In genomic region chr11:66956689-66957290, GRCh38 we compare ENCODE assay signal across 10 cellular contexts. TPM values are rescaled to one million over a fixed set of nuclear protein-coding genes. Genes with fewer than 3 reads are reported as not detected.
DNase-seq lines count a peak whose midpoint lies in the region; ATAC-seq and TF ChIP-seq lines count a peak whose summit lies in the region.
"Had no signal": no experiment of that assay in that cellular context is flagged by ENCODE, and none has a peak within 500 bp of the region (broad histone marks: within the 10 kb centered on the region; RNA-seq: fewer than 3 reads in every experiment).

No MANE protein-coding gene starts in this region.

- intact Hi-C loops in activated naive CD4-positive, alpha-beta T cell treated with anti-CD3 and anti-CD28 coated beads for 36 hours (cut with micrococcal nuclease), result loop anchor here (5.0 to 10.0 kb wide), 4 partner anchors 99 to 412 kb away; partner anchors contain the start of genes ACTN3, LRFN4, RBM14 and ZDHHC24
- intact Hi-C loops in testis (cut with DNase I; ENCODE audit: low total_unique reads) (no loop called here), left colon (cut with DNase I, micrococcal nuclease) (no loop called here)

- DNase-seq in activated naive CD4-positive, alpha-beta T cell treated with anti-CD3 and anti-CD28 coated beads for 36 hours, result no peak
- no peak for DNase-seq in activated naive CD4-positive, alpha-beta T cell treated with Interleukin-2 at 50 U/mL for 16 hours
- no peak for DNase-seq in activated naive CD8-positive, alpha-beta T cell treated with anti-CD3 and anti-CD28 coated beads for 36 hours
- DNase-seq in immature natural killer cell (no peak), testis (peak; percentile 25), SW480 (ENCODE audit: low spot score) (no peak), GOT3 (lab: John Stamatoyannopoulos, UW) (no peak), left colon (no peak)
- DNase-seq: pancreas, T1000 had no signal

- peak overlapping the region; percentile 70 for H3K4me3 Mint-ChIP-seq in activated naive CD4-positive, alpha-beta T cell treated with anti-CD3 and anti-CD28 coated beads for 36 hours
- peak overlapping the region; percentile 63 for H3K4me3 Mint-ChIP-seq in activated naive CD8-positive, alpha-beta T cell treated with anti-CD3 and anti-CD28 coated beads for 36 hours
- H3K4me3 Mint-ChIP-seq in immature natural killer cell, result peak overlapping the region; percentile 63 to 82 (median 74)

- TF ChIP-seq CTCF in testis (IDR thresholded peaks at IDR 0.05), result no peak

- H3K4me3 ChIP-seq in testis, result no peak overlapping the region

- no peak for TF ChIP-seq POLR2A in testis (IDR thresholded peaks at IDR 0.05)

- H3K36me3 ChIP-seq in testis (ENCODE audit: low read depth, missing control alignments), result no peaks in the 10 kb centered on the region
- H3K36me3 ChIP-seq: pancreas had no signal

- H3K27me3 ChIP-seq in testis, result no peaks in the 10 kb centered on the region
- H3K27me3 ChIP-seq: pancreas had no signal

- peak overlapping the region in 1 of 2 donors; percentile 60 for H3K27ac ChIP-seq in testis

- no peaks in the 10 kb centered on the region for H3K27me3 Mint-ChIP-seq in activated naive CD4-positive, alpha-beta T cell treated with anti-CD3 and anti-CD28 coated beads for 36 hours (ENCODE audit: low read depth)
- H3K27me3 Mint-ChIP-seq in activated naive CD8-positive, alpha-beta T cell treated with anti-CD3 and anti-CD28 coated beads for 36 hours, result no peaks in the 10 kb centered on the region
- H3K27me3 Mint-ChIP-seq in immature natural killer cell (ENCODE audit: low read depth in 3 of 3), result peaks cover 7 to 12% (median 10%) of the 10 kb centered on the region in 3 donors

- 43 to 52% methylated on average over 6 to 7 of the region's 7 CpGs for WGBS in testis, 2 donors

- H3K27ac Mint-ChIP-seq in activated naive CD4-positive, alpha-beta T cell treated with anti-CD3 and anti-CD28 coated beads for 36 hours, result no peak overlapping the region
- no peak overlapping the region for H3K27ac Mint-ChIP-seq in activated naive CD8-positive, alpha-beta T cell treated with anti-CD3 and anti-CD28 coated beads for 36 hours
- peak overlapping the region in 3 of 6 donors; percentile 4 to 58 (median 51) for H3K27ac Mint-ChIP-seq in immature natural killer cell

- H3K9me3 Mint-ChIP-seq in activated naive CD4-positive, alpha-beta T cell treated with anti-CD3 and anti-CD28 coated beads for 36 hours, result no peaks in the 10 kb centered on the region
- no peaks in the 10 kb centered on the region for H3K9me3 Mint-ChIP-seq in activated naive CD8-positive, alpha-beta T cell treated with anti-CD3 and anti-CD28 coated beads for 36 hours
- H3K9me3 Mint-ChIP-seq in immature natural killer cell, result no peaks in the 10 kb centered on the region

- no peak for ATAC-seq in left colon
- ATAC-seq: pancreas had no signal

- no peaks in the 10 kb centered on the region for H3K9me3 ChIP-seq in testis
- H3K9me3 ChIP-seq: pancreas had no signal

- CTCF ChIA-PET in activated naive CD4-positive, alpha-beta T cell treated with anti-CD3 and anti-CD28 coated beads for 36 hours (lab: Charles Lee), result interaction anchor here (1.1 kb wide), 1 partner anchor 19 kb away, joined by 4 read pairs; no protein-coding TSS in a partner anchor

- H3K36me3 Mint-ChIP-seq in activated naive CD4-positive, alpha-beta T cell treated with anti-CD3 and anti-CD28 coated beads for 36 hours (ENCODE audit: low read depth), result no peaks in the 10 kb centered on the region
- no peaks in the 10 kb centered on the region for H3K36me3 Mint-ChIP-seq in activated naive CD8-positive, alpha-beta T cell treated with anti-CD3 and anti-CD28 coated beads for 36 hours
- no peaks in the 10 kb centered on the region for H3K36me3 Mint-ChIP-seq in immature natural killer cell

- H3K4me1 ChIP-seq in testis, result peaks cover 8% of the 10 kb centered on the region

- H3K4me1 Mint-ChIP-seq in activated naive CD4-positive, alpha-beta T cell treated with anti-CD3 and anti-CD28 coated beads for 36 hours (ENCODE audit: low read depth), result peaks cover 16% of the 10 kb centered on the region
- peaks cover 19% of the 10 kb centered on the region for H3K4me1 Mint-ChIP-seq in activated naive CD8-positive, alpha-beta T cell treated with anti-CD3 and anti-CD28 coated beads for 36 hours
- H3K4me1 Mint-ChIP-seq in immature natural killer cell, result peaks cover 16 to 19% of the 10 kb centered on the region in 2 donors

RNA-seq across cellular contexts. Expression of gene PC, which starts 1.4 kb away (rescaled TPM):
- 1 to 10 TPM; 8.0 to 9.4 TPM for total RNA-seq in activated naive CD4-positive, alpha-beta T cell treated with anti-CD3 and anti-CD28 coated beads for 36 hours
- total RNA-seq in activated naive CD8-positive, alpha-beta T cell treated with anti-CD3 and anti-CD28 coated beads for 36 hours, result 1 to 10 TPM; 8.1 TPM
- polyA plus RNA-seq in immature natural killer cell, result 1 to 10 TPM in 2 of 3 donors, not detected in 1; 3.7 to 4.2 TPM
- 10 to 100 TPM; 40.9 to 46.0 TPM for total RNA-seq in testis
- polyA plus RNA-seq in testis (ENCODE audit: insufficient read depth, low read depth, low replicate concordance), result 53.1 TPM
- 10 to 100 TPM; 47.2 to 65.2 TPM for total RNA-seq in left colon

RNA-seq across cellular contexts. Expression of gene C11orf86, which starts 18.3 kb away (rescaled TPM):
- not detected for total RNA-seq in activated naive CD4-positive, alpha-beta T cell treated with anti-CD3 and anti-CD28 coated beads for 36 hours
- not detected for total RNA-seq in activated naive CD8-positive, alpha-beta T cell treated with anti-CD3 and anti-CD28 coated beads for 36 hours
- polyA plus RNA-seq in immature natural killer cell (not detected), testis (ENCODE audit: insufficient read depth, low read depth, low replicate concordance) (not detected)
- total RNA-seq in testis (under 1 TPM in 1 of 2 donors, not detected in 1; 0.25 TPM), left colon (10 to 100 TPM; 24.5 to 82.9 TPM)

Comparison
In these comparisons a context has a peak if more than half of its experiments do, and no peak if none do; other contexts are left out.
1. RNA of gene PC, which starts 1.4 kb away (total RNA-seq): 47.2 to 65.2 TPM in left colon and 40.9 to 46.0 TPM in testis; 8.0 to 9.4 TPM in activated naive CD4-positive, alpha-beta T cell treated with anti-CD3 and anti-CD28 coated beads for 36 hours and 8.1 TPM in activated naive CD8-positive, alpha-beta T cell treated with anti-CD3 and anti-CD28 coated beads for 36 hours; every median in the first group is over 4 times any median in the second.
2. RNA of gene C11orf86, which starts 18.3 kb away (total RNA-seq): 24.5 to 82.9 TPM in left colon; 0.25 TPM in testis, not detected in activated naive CD4-positive, alpha-beta T cell treated with anti-CD3 and anti-CD28 coated beads for 36 hours and not detected in activated naive CD8-positive, alpha-beta T cell treated with anti-CD3 and anti-CD28 coated beads for 36 hours; every median in the first group is over 10 times any median in the second.
3. Peak in every context shown above with its lines, with median percentiles within 50 percentile points of each other: H3K4me3 Mint-ChIP-seq.